20 cellular contexts compared by ENCODE assay signal in genomic region chr7:46745700-46746090, GRCh38.
DNase-seq lines count a peak whose midpoint lies in the region; ATAC-seq and TF ChIP-seq lines count a peak whose summit lies in the region.
"Had no signal": no experiment of that assay in that cellular context is flagged by ENCODE, and none has a peak within 500 bp of the region (broad histone marks: within the 10 kb centered on the region; RNA-seq: fewer than 3 reads in every experiment).

No MANE protein-coding gene starts in this region.

- no peaks in the 10 kb centered on the region for H3K36me3 Mint-ChIP-seq in brain
- H3K36me3 Mint-ChIP-seq in activated T-cell treated with anti-CD3 and anti-CD28 coated beads, Interleukin-2, amount 50 U/mL, for 24 hours (ENCODE audit: low read depth) = no peaks in the 10 kb centered on the region
- H3K36me3 Mint-ChIP-seq: CD4-positive, CD25-positive, alpha-beta regulatory T cell; stimulated activated effector memory CD8-positive, alpha-beta T cell treated with anti-CD3 and anti-CD28 coated beads, Interleukin-12 subunit alpha, Interleukin-12 subunit beta, amount 100 ng/mL, for 72 hours had no signal

- no peak for DNase-seq in AG09319 (ENCODE audit: extremely low read depth, low read depth)
- DNase-seq in HT-29 (ENCODE audit: low spot score) = peak; percentile 16
- DNase-seq in left kidney (ENCODE audit: low read depth, low spot score) = peak; percentile 37
- no peak for DNase-seq in aorta
- no peak for DNase-seq in activated T-cell treated with anti-CD3 and anti-CD28 coated beads, Interleukin-2, amount 50 U/mL, for 24 hours
- DNase-seq in SHP77 treated with DMSO at 0.1 percent for 48 hours (lab: John Stamatoyannopoulos, UW) = no peak
- DNase-seq: activated CD4-positive, alpha-beta T cell treated with anti-CD3 and anti-CD28 coated beads, Interleukin-2, amount 50 U/mL, for 4 hours; activated T-cell treated with anti-CD3 and anti-CD28 coated beads, Interleukin-2, amount 50 U/mL, for 72 hours; amniotic stem cell; CD4-positive, CD25-positive, alpha-beta regulatory T cell; effector CD4-positive, alpha-beta T cell; foreskin melanocyte; H9; midbrain; NCI-H1105; upper lobe of left lung had no signal

- H3K27ac ChIP-seq in aorta (ENCODE audit: low read depth in 1 of 2, low read length in 2 of 2) = no peak overlapping the region
- H3K27ac ChIP-seq: upper lobe of left lung had no signal

- no peaks in the 10 kb centered on the region for H3K9me3 Mint-ChIP-seq in brain
- H3K9me3 Mint-ChIP-seq in activated T-cell treated with anti-CD3 and anti-CD28 coated beads, Interleukin-2, amount 50 U/mL, for 24 hours = peaks cover 10% of the 10 kb centered on the region
- H3K9me3 Mint-ChIP-seq: H9 had no signal

- no peaks in the 10 kb centered on the region for H3K9me3 ChIP-seq in aorta (ENCODE audit: control insufficient read depth, low read length)
- H3K9me3 ChIP-seq: upper lobe of left lung had no signal

- intact Hi-C loops in aorta (cut with DNase I) = no loop called here

- no peaks in the 10 kb centered on the region for H3K27me3 ChIP-seq in aorta (ENCODE audit: control insufficient read depth in 1 of 2, insufficient read depth in 2 of 2, low read length in 1 of 2)
- H3K27me3 ChIP-seq: upper lobe of left lung had no signal

- 69 to 74% methylated on average over 3 of the region's 3 CpGs for WGBS in aorta, 2 donors

- H3K27ac Mint-ChIP-seq in brain = peak overlapping the region in 3 of 5 experiments; percentile 4 to 24 (median 14)
- no peak overlapping the region for H3K27ac Mint-ChIP-seq in activated T-cell treated with anti-CD3 and anti-CD28 coated beads, Interleukin-2, amount 50 U/mL, for 24 hours
- H3K27ac Mint-ChIP-seq: activated T-cell treated with anti-CD3 and anti-CD28 coated beads, Interleukin-2, amount 50 U/mL, for 72 hours; CD4-positive, CD25-positive, alpha-beta regulatory T cell; H9; stimulated activated effector memory CD8-positive, alpha-beta T cell treated with anti-CD3 and anti-CD28 coated beads, Interleukin-12 subunit alpha, Interleukin-12 subunit beta, amount 100 ng/mL, for 72 hours had no signal

- H3K4me1 Mint-ChIP-seq in brain = peaks cover 20% of the 10 kb centered on the region
- no peaks in the 10 kb centered on the region for H3K4me1 Mint-ChIP-seq in activated T-cell treated with anti-CD3 and anti-CD28 coated beads, Interleukin-2, amount 50 U/mL, for 24 hours (ENCODE audit: low read depth)
- H3K4me1 Mint-ChIP-seq: CD4-positive, CD25-positive, alpha-beta regulatory T cell; stimulated activated effector memory CD8-positive, alpha-beta T cell treated with anti-CD3 and anti-CD28 coated beads, Interleukin-12 subunit alpha, Interleukin-12 subunit beta, amount 100 ng/mL, for 72 hours had no signal

- no peak overlapping the region for H3K4me3 ChIP-seq in aorta (ENCODE audit: low read length in 2 of 2)
- H3K4me3 ChIP-seq: K562, upper lobe of left lung had no signal

- peaks cover 4% of the 10 kb centered on the region for H3K27me3 Mint-ChIP-seq in brain
- H3K27me3 Mint-ChIP-seq in activated T-cell treated with anti-CD3 and anti-CD28 coated beads, Interleukin-2, amount 50 U/mL, for 24 hours = no peaks in the 10 kb centered on the region
- H3K27me3 Mint-ChIP-seq: CD4-positive, CD25-positive, alpha-beta regulatory T cell had no signal

- no peak overlapping the region for H3K4me3 Mint-ChIP-seq in brain
- H3K4me3 Mint-ChIP-seq in activated T-cell treated with anti-CD3 and anti-CD28 coated beads, Interleukin-2, amount 50 U/mL, for 24 hours = no peak overlapping the region
- H3K4me3 Mint-ChIP-seq: activated T-cell treated with anti-CD3 and anti-CD28 coated beads, Interleukin-2, amount 50 U/mL, for 72 hours; CD4-positive, CD25-positive, alpha-beta regulatory T cell; H9; stimulated activated effector memory CD8-positive, alpha-beta T cell treated with anti-CD3 and anti-CD28 coated beads, Interleukin-12 subunit alpha, Interleukin-12 subunit beta, amount 100 ng/mL, for 72 hours had no signal

- H3K4me1 ChIP-seq in aorta (ENCODE audit: control insufficient read depth in 1 of 2, insufficient read depth in 2 of 2, low read length in 2 of 2) = peaks cover 2 to 7% of the 10 kb centered on the region in 2 donors
- H3K4me1 ChIP-seq: upper lobe of left lung had no signal

- TF ChIP-seq CTCF in AG09319 (IDR thresholded peaks at IDR 0.05; ENCODE audit: low read depth, low read length) = peak; percentile 15
- no peak for TF ChIP-seq CTCF in brain (conservative IDR thresholded peaks at IDR 0.05)

- ATAC-seq in aorta (ENCODE audit: low FRiP score) (no peak), HG03521 (IDR thresholded peaks at IDR 0.05; ENCODE audit: unreplicated experiment) (no peak)
- ATAC-seq: activated T-cell treated with anti-CD3 and anti-CD28 coated beads, Interleukin-2, amount 50 U/mL, for 72 hours; K562; stimulated activated effector memory CD8-positive, alpha-beta T cell treated with anti-CD3 and anti-CD28 coated beads, Interleukin-12 subunit alpha, Interleukin-12 subunit beta, amount 100 ng/mL, for 72 hours had no signal

- H3K36me3 ChIP-seq in aorta (ENCODE audit: control insufficient read depth in 1 of 2, insufficient read depth in 2 of 2, low read length in 1 of 2) = no peaks in the 10 kb centered on the region
- H3K36me3 ChIP-seq: upper lobe of left lung had no signal

Comparison
In these comparisons a context has a peak if more than half of its experiments do, and no peak if none do; other contexts are left out.
1. DNase-seq: peak in HT-29 (single experiment) and left kidney (single experiment); none in AG09319 (single experiment), aorta (0 of 2), activated T-cell treated with anti-CD3 and anti-CD28 coated beads, Interleukin-2, amount 50 U/mL, for 24 hours (single experiment) and SHP77 treated with DMSO at 0.1 percent for 48 hours (single experiment).